ENCODE assay signal across 24 cellular contexts in the genomic region with DNA sequence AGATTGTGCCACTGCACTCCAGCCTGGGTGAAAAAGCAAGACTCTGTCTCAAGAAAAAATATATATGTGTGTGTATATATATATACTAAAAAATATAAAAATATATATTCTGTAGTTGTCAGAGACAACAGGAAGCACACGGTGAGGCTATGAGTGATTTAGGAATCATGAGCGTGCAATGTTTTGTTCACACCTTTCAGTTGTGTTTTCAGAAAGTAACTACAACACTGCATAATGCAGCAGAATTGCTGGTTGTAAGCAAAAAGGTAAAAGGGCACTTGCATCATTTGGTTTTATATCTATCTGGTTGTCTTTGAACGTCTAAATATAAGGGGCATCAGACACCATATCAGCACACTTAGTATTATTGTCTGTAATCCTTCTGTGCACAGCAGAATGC. TPM values are rescaled to one million over a fixed set of nuclear protein-coding genes. Genes with fewer than 3 reads are reported as not detected.
"Had no signal": no experiment of that assay in that cellular context is flagged by ENCODE, and none has a peak within 500 bp of the region (broad histone marks: within the 10 kb centered on the region; RNA-seq: fewer than 3 reads in every experiment).

No MANE protein-coding gene starts in this region.

- H3K27me3 Mint-ChIP-seq: dendritic cell treated with granulocyte-macrophage colony-stimulating factor and Interleukin-4, amounts not matched to agents 40 ng/mL and 50 ng/mL, for 4 days; naive B cell; stimulated activated memory B cell treated with anti-CD40 and anti-IgM and Interleukin-4, amounts not matched to agents 10 μg/mL and 1 μg/mL and 100 μg/mL, for 72 hours had no signal

- H3K27me3 ChIP-seq: heart left ventricle, neutrophil, right lobe of liver, tibial artery had no signal

- H3K9me3 Mint-ChIP-seq: dendritic cell treated with granulocyte-macrophage colony-stimulating factor and Interleukin-4, amounts not matched to agents 40 ng/mL and 50 ng/mL, for 4 days; naive B cell; stimulated activated memory B cell treated with anti-CD40 and anti-IgM and Interleukin-4, amounts not matched to agents 10 μg/mL and 1 μg/mL and 100 μg/mL, for 72 hours; stimulated activated naive CD8-positive, alpha-beta T cell treated with anti-CD3 and anti-CD28 coated beads, Interleukin-15, Interleukin-2, amounts not matched to agents 100 ng/mL and 50 ng/mL, for 24 hours had no signal

- DNase-seq: erythroblast; heart left ventricle; hippocampal formation; kidney glomerular epithelial cell; mesendoderm; naive B cell; psoas muscle; retina; right lobe of liver; stimulated activated CD4-positive, alpha-beta T cell treated with anti-CD3 and anti-CD28 coated beads, Interleukin-4, amount 100 ng/mL, for 1 hour; stimulated activated CD8-positive, alpha-beta memory T cell treated with anti-CD3 and anti-CD28 coated beads, Interleukin-4, amount 100 ng/mL, for 48 hours; tibial artery had no signal

- H3K4me1 ChIP-seq: psoas muscle, right lobe of liver, tibial artery had no signal

- H3K27ac Mint-ChIP-seq: naive B cell; stimulated activated memory B cell treated with anti-CD40 and anti-IgM and Interleukin-4, amounts not matched to agents 10 μg/mL and 1 μg/mL and 100 μg/mL, for 72 hours; stimulated activated naive CD8-positive, alpha-beta T cell treated with anti-CD3 and anti-CD28 coated beads, Interleukin-15, Interleukin-2, amounts not matched to agents 100 ng/mL and 50 ng/mL, for 24 hours had no signal

- H3K27ac ChIP-seq: heart left ventricle, neutrophil, psoas muscle, right lobe of liver, tibial artery had no signal

- H3K9me3 ChIP-seq: heart left ventricle, neutrophil, psoas muscle, right lobe of liver, tibial artery had no signal

- H3K36me3 Mint-ChIP-seq: naive B cell; stimulated activated memory B cell treated with anti-CD40 and anti-IgM and Interleukin-4, amounts not matched to agents 10 μg/mL and 1 μg/mL and 100 μg/mL, for 72 hours had no signal

- H3K36me3 ChIP-seq: heart left ventricle, neutrophil, right lobe of liver, tibial artery had no signal

- ATAC-seq: heart left ventricle; psoas muscle; right lobe of liver; stimulated activated memory B cell treated with anti-CD40 and anti-IgM and Interleukin-4, amounts not matched to agents 10 μg/mL and 1 μg/mL and 100 μg/mL, for 72 hours had no signal

- H3K4me3 Mint-ChIP-seq: dendritic cell treated with granulocyte-macrophage colony-stimulating factor and Interleukin-4, amounts not matched to agents 40 ng/mL and 50 ng/mL, for 4 days; naive B cell; stimulated activated memory B cell treated with anti-CD40 and anti-IgM and Interleukin-4, amounts not matched to agents 10 μg/mL and 1 μg/mL and 100 μg/mL, for 72 hours; stimulated activated naive CD8-positive, alpha-beta T cell treated with anti-CD3 and anti-CD28 coated beads, Interleukin-15, Interleukin-2, amounts not matched to agents 100 ng/mL and 50 ng/mL, for 24 hours had no signal

- H3K4me3 ChIP-seq: heart left ventricle, psoas muscle, right lobe of liver, tibial artery had no signal

RNA-seq across cellular contexts. Expression of gene CCR3, which starts 44.7 kb away (rescaled TPM):
- total RNA-seq: endothelial cell of umbilical vein, frontal cortex, glomerular endothelial cell, lung microvascular endothelial cell, osteoblast, temporal lobe, ureter had no signal
- polyA plus RNA-seq: endothelial cell of umbilical vein, heart left ventricle, neural cell had no signal
